Comparison of ENCODE assay signal across 8 cellular contexts in genomic region chr19:5905072-5905778, GRCh38. TPM values are rescaled to one million over a fixed set of nuclear protein-coding genes. Genes with fewer than 3 reads are reported as not detected.
A peak's percentile ranks its signal among the peaks of the same experiment; 100 is the strongest.
DNase-seq lines count a peak whose midpoint lies in the region; ATAC-seq and TF ChIP-seq lines count a peak whose summit lies in the region.

No MANE protein-coding gene starts in this region.

- peak overlapping the region; percentile 60 for H3K4me3 ChIP-seq in AG09309 (ENCODE audit: control insufficient read depth, low read depth, low read length)

- H3K9me3 Mint-ChIP-seq in naive B cell, result no peaks in the 10 kb centered on the region

- TF ChIP-seq CTCF in AG09309 (IDR thresholded peaks at IDR 0.05; ENCODE audit: control insufficient read depth, insufficient read depth, low read depth, low read length, missing control alignments), result no peak

- no peaks in the 10 kb centered on the region for H3K27me3 Mint-ChIP-seq in naive B cell

- peak overlapping the region; percentile 83 to 99 (median 96) for H3K4me3 Mint-ChIP-seq in naive B cell

- no peaks in the 10 kb centered on the region for H3K36me3 Mint-ChIP-seq in naive B cell

- peak overlapping the region in 5 of 6 donors; percentile 66 to 98 (median 85) for H3K27ac Mint-ChIP-seq in naive B cell

- ATAC-seq in naive B cell (ENCODE audit: low read depth in 2 of 2) (no peak), left lobe of liver (no peak), GM18868 (IDR thresholded peaks at IDR 0.05; ENCODE audit: unreplicated experiment) (no peak)

- peak overlapping the region; percentile 62 for H3K27ac ChIP-seq in caudate nucleus (ENCODE audit: low read depth, low read length)

- DNase-seq in AG09309 (ENCODE audit: low read depth) (no peak), HT-29 (ENCODE audit: low spot score) (peak; percentile 8), caudate nucleus (lab: John Stamatoyannopoulos, UW) (no peak), naive B cell (no peak), left lobe of liver (ENCODE audit: low spot score) (no peak), AG08395 (ENCODE audit: low spot score) (no peak), COR-L47 (lab: John Stamatoyannopoulos, UW) (no peak)

- peaks cover 31 to 38% (median 38%) of the 10 kb centered on the region in 3 donors for H3K4me1 Mint-ChIP-seq in naive B cell

RNA-seq across cellular contexts. Expression of gene VMAC, which starts 0.6 kb away (rescaled TPM):
- total RNA-seq in HT-29 (2014; rRNA removed; shearing (Covaris generic)), result 3.5 and 6.0 TPM in 2 replicates
- polyA plus RNA-seq in naive B cell (ENCODE audit: low read depth in 6 of 6), result 1 to 10 TPM; 5.1 to 6.8 (median 5.9) TPM
- total RNA-seq in left lobe of liver, result 3.9 TPM

RNA-seq across cellular contexts. Expression of gene NDUFA11, which starts 1.6 kb away (rescaled TPM):
- 265 and 313 TPM in 2 replicates for total RNA-seq in HT-29 (2014; rRNA removed; shearing (Covaris generic))
- polyA plus RNA-seq in naive B cell (ENCODE audit: low read depth in 6 of 6), result 100 to 1,000 TPM; 288 to 317 (median 302) TPM
- total RNA-seq in left lobe of liver, result 164 TPM

RNA-seq across cellular contexts. Expression of gene CAPS, which starts 8.8 kb away (rescaled TPM):
- total RNA-seq in HT-29 (2014; rRNA removed; shearing (Covaris generic)), result 13.9 and 20.1 TPM in 2 replicates
- 1 to 10 TPM in 5 of 6 donors, not detected in 1; 1.1 to 4.4 (median 2.0) TPM for polyA plus RNA-seq in naive B cell (ENCODE audit: low read depth in 6 of 6)
- 11.5 TPM for total RNA-seq in left lobe of liver

RNA-seq across cellular contexts. Expression of gene FUT5, which starts 34.9 kb away (rescaled TPM):
- total RNA-seq in HT-29 (2014; rRNA removed; shearing (Covaris generic)), result not detected in 2 replicates
- polyA plus RNA-seq in naive B cell (ENCODE audit: low read depth in 6 of 6), result under 1 TPM in 1 of 6 donors, not detected in 5; 0.30 TPM
- total RNA-seq in left lobe of liver, result 0.40 TPM

RNA-seq across cellular contexts. Expression of gene FUT3, which starts 54.0 kb away (rescaled TPM):
- total RNA-seq in HT-29 (2014; rRNA removed; shearing (Covaris generic)), result 2.8 and 3.9 TPM in 2 replicates
- polyA plus RNA-seq in naive B cell (ENCODE audit: low read depth in 6 of 6), result not detected
- total RNA-seq in left lobe of liver, result 0.93 TPM
